Comparison of ENCODE assay signal across 7 cellular contexts in the genomic region with DNA sequence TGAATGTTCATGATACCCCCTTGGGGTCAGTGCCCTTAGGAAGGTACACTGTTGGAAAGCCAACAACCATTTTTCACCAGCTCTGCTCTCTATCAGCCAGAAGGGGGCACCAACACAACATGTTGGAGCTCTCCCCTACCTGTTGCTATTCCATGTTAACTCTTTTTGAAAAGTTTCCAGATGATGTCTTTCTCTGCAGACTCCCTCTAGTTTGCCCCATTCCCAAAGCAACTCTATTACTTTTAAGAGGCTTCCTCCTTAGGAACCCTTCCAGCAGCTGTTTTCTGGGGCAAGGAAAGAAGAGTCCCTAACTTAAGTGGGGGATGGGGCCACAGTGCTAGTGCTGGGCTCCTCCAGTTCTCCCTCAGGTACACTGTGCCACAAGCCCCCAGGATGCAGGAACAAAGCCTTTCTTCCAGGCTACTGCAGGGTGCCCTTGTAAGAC. TPM values are rescaled to one million over a fixed set of nuclear protein-coding genes. Genes with fewer than 3 reads are reported as not detected.
DNase-seq lines count a peak whose midpoint lies in the region; TF ChIP-seq lines count a peak whose summit lies in the region.

No MANE protein-coding gene starts in this region.

- H3K27ac ChIP-seq in Peyer's patch, result no peak overlapping the region
- H3K27ac ChIP-seq in cardiac muscle cell, result no peak overlapping the region

- DNase-seq in GM04504 (ENCODE audit: low read depth) (peak; percentile 22), Peyer's patch (peak in 1 of 3 donors; percentile 66), cardiac muscle cell (ENCODE audit: low read depth in 1 of 2, low spot score in 1 of 2) (peak; percentile 72 to 77), retina (peak; percentile 50), NCI-H187 treated with DMSO at 0.1 percent for 48 hours (lab: John Stamatoyannopoulos, UW) (no peak)
- DNase-seq in Jurkat, Clone E6-1 (ENCODE audit: low read depth, low spot score), result peak; percentile 41
- DNase-seq in activated gamma-delta T cell treated with anti-CD3 and anti-CD28 coated beads, Interleukin-2, amount 50 U/mL, for 16 hours (ENCODE audit: low read depth), result peak; percentile 7

- TF ChIP-seq POLR2A in Peyer's patch (IDR thresholded peaks at IDR 0.05), result no peak

- no peak overlapping the region for H3K4me3 ChIP-seq in Jurkat, Clone E6-1 (ENCODE audit: low read length)
- H3K4me3 ChIP-seq in Peyer's patch, result no peak overlapping the region
- H3K4me3 ChIP-seq in cardiac muscle cell, result no peak overlapping the region

- H3K4me1 ChIP-seq in Peyer's patch, result no peaks in the 10 kb centered on the region
- H3K4me1 ChIP-seq in cardiac muscle cell (ENCODE audit: low read depth), result no peaks in the 10 kb centered on the region

- H3K9me3 ChIP-seq in Peyer's patch (no peaks in the 10 kb centered on the region), cardiac muscle cell (ENCODE audit: low read depth) (no peaks in the 10 kb centered on the region)

- TF ChIP-seq CTCF in Peyer's patch (IDR thresholded peaks at IDR 0.05) (peak; percentile 46 to 78 (median 68)), cardiac muscle cell (IDR thresholded peaks at IDR 0.05; ENCODE audit: low read depth, low read length) (peak; percentile 85)

- H3K27me3 ChIP-seq in Peyer's patch, result no peaks in the 10 kb centered on the region
- no peaks in the 10 kb centered on the region for H3K27me3 ChIP-seq in cardiac muscle cell

- H3K36me3 ChIP-seq in Peyer's patch (peaks cover 0 to 56% (median 0%) of the 10 kb centered on the region in 3 donors), cardiac muscle cell (peaks cover 16% of the 10 kb centered on the region)

RNA-seq across cellular contexts. Expression of a gene that starts 22.9 kb away (rescaled TPM):
- 26.4 TPM for polyA plus RNA-seq in Jurkat, Clone E6-1 (2012; ENCODE audit: insufficient read depth, insufficient read length)
- 1 to 10 TPM; 4.2 to 8.3 (median 6.7) TPM for total RNA-seq in Peyer's patch
- 18.1 and 20.5 TPM in 2 replicates for total RNA-seq in cardiac muscle cell
- polyA plus RNA-seq in cardiac muscle cell, result 11.7 and 17.6 TPM in 2 replicates

RNA-seq across cellular contexts. Expression of a gene that starts 28.6 kb away (rescaled TPM):
- polyA plus RNA-seq in Jurkat, Clone E6-1 (2012; ENCODE audit: insufficient read depth, insufficient read length), result 26.5 TPM
- total RNA-seq in Peyer's patch, result 10 to 100 TPM; 10.7 to 35.9 (median 20.4) TPM
- 14.4 and 21.0 TPM in 2 replicates for total RNA-seq in cardiac muscle cell
- polyA plus RNA-seq in cardiac muscle cell, result 28.3 and 29.7 TPM in 2 replicates

RNA-seq across cellular contexts. Expression of a gene that starts 33.0 kb away (rescaled TPM):
- not detected for polyA plus RNA-seq in Jurkat, Clone E6-1 (2012; ENCODE audit: insufficient read depth, insufficient read length)
- total RNA-seq in Peyer's patch (not detected), cardiac muscle cell (not detected in 2 replicates)
- not detected in 2 replicates for polyA plus RNA-seq in cardiac muscle cell
